Comparison of ENCODE assay signal across 8 cellular contexts in the genomic region with DNA sequence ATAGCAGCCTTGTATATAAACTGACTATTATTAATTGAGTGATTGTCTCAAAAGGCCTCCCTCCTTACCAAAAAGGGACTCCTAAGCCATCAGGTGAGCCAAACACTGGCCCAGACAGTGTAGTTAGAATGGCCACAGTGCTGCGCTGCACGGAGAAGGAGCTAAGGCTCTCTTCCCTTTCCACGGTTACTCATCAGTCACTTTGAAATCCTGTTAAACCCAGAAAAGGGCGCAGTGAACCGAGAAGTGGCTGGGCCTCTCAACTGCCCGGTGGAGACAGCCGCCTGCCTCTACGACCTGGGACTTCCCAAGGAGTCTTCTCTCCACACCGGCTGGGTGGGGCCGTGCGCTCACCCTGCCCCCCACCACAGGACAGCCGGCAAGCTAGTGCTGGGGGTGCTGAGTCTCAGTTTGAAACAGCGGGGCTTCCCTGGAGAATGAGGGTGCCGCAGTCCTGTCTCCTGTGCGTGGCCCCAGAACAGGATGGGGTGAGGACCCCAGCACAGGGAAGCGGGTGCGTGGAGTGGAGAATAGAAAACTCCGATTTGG. TPM values are rescaled to one million over a fixed set of nuclear protein-coding genes. Genes with fewer than 3 reads are reported as not detected.
DNase-seq lines count a peak whose midpoint lies in the region; ATAC-seq, FAIRE-seq and TF ChIP-seq lines count a peak whose summit lies in the region.

No MANE protein-coding gene starts in this region.

- DNase-seq in COLO668 (lab: John Stamatoyannopoulos, UW; ENCODE audit: unreplicated experiment) (peak; percentile 72), GM20000 (ENCODE audit: low spot score) (peak; percentile 83), NB4 (ENCODE audit: low read depth) (peak; percentile 68), globus pallidus (ENCODE audit: low spot score) (peak; percentile 30), pancreas (peak in 4 of 6 donors; percentile 65 to 77 (median 71))
- DNase-seq in activated T-helper 1 cell treated with anti-CD3 and anti-CD28 coated beads, Interleukin-12 subunit alpha, Interleukin-12 subunit beta, Interleukin-2, Interleukin-4 antibody, amounts not matched to agents 30 ng/mL and 10 ng/mL and 1 ng/mL, durations not matched to agents 14 hours and 24 hours and 36 hours (ENCODE audit: low spot score) = peak; percentile 49

- ATAC-seq in pancreas (peak in 3 of 4 donors; percentile 9 to 11 (median 10)), GM19328 (IDR thresholded peaks at IDR 0.05; ENCODE audit: unreplicated experiment) (no peak), GM18519 (IDR thresholded peaks at IDR 0.05; ENCODE audit: low FRiP score, unreplicated experiment) (no peak)

- intact Hi-C loops in activated T-helper 1 cell treated with anti-CD3 and anti-CD28 coated beads, Interleukin-12 subunit alpha, Interleukin-12 subunit beta, Interleukin-2, Interleukin-4 antibody, amounts not matched to agents 30 ng/mL and 10 ng/mL and 1 ng/mL, durations not matched to agents 14 hours and 24 hours and 36 hours (cut with micrococcal nuclease) = loop anchor here (1.0 to 5.0 kb wide), 6 partner anchors 9 to 149 kb away; partner anchors contain the start of genes APOL2 and EIF3D
- intact Hi-C loops in pancreas (cut with DNase I) = loop anchor here in 2 of 3 donors (10.0 kb wide), 1 partner anchor 52 kb away; no protein-coding TSS in a partner anchor

- H3K27ac ChIP-seq in pancreas = peak overlapping the region; percentile 95 to 98 (median 96)

- H3K36me3 Mint-ChIP-seq in activated T-helper 1 cell treated with anti-CD3 and anti-CD28 coated beads, Interleukin-12 subunit alpha, Interleukin-12 subunit beta, Interleukin-2, Interleukin-4 antibody, amounts not matched to agents 30 ng/mL and 10 ng/mL and 1 ng/mL, durations not matched to agents 14 hours and 24 hours and 36 hours (ENCODE audit: low read depth) = peaks cover 31% of the 10 kb centered on the region

- peaks cover 22 to 41% (median 30%) of the 10 kb centered on the region in 3 donors for H3K4me1 ChIP-seq in pancreas

- H3K27me3 ChIP-seq in pancreas = no peaks in the 10 kb centered on the region

- peak overlapping the region; percentile 100 for H3K4me3 Mint-ChIP-seq in activated T-helper 1 cell treated with anti-CD3 and anti-CD28 coated beads, Interleukin-12 subunit alpha, Interleukin-12 subunit beta, Interleukin-2, Interleukin-4 antibody, amounts not matched to agents 30 ng/mL and 10 ng/mL and 1 ng/mL, durations not matched to agents 14 hours and 24 hours and 36 hours

- H3K27me3 Mint-ChIP-seq in activated T-helper 1 cell treated with anti-CD3 and anti-CD28 coated beads, Interleukin-12 subunit alpha, Interleukin-12 subunit beta, Interleukin-2, Interleukin-4 antibody, amounts not matched to agents 30 ng/mL and 10 ng/mL and 1 ng/mL, durations not matched to agents 14 hours and 24 hours and 36 hours (ENCODE audit: insufficient read depth) = no peaks in the 10 kb centered on the region

- H3K4me3 ChIP-seq in NB4 (ENCODE audit: low read depth, low read length) (peak overlapping the region; percentile 91), pancreas (peak overlapping the region; percentile 86 to 99 (median 95))

- no peak for TF ChIP-seq POLR2A in NB4 (IDR thresholded peaks at IDR 0.05; ENCODE audit: extremely low read depth, insufficient read length)

- no peak for FAIRE-seq in pancreas (lab: Jason Lieb, UNC)

- 0% methylated on average over 18 of the region's 18 CpGs for WGBS in pancreas, 2 donors

- TF ChIP-seq CTCF in GM20000 (IDR thresholded peaks at IDR 0.05; ENCODE audit: extremely low read depth, missing control alignments) (peak; percentile 4), NB4 (IDR thresholded peaks at IDR 0.05; ENCODE audit: low read depth, low read length) (no peak), pancreas (IDR thresholded peaks at IDR 0.05) (no peak)

- H3K9me3 ChIP-seq in pancreas = no peaks in the 10 kb centered on the region

- peaks cover 53% of the 10 kb centered on the region for H3K4me1 Mint-ChIP-seq in activated T-helper 1 cell treated with anti-CD3 and anti-CD28 coated beads, Interleukin-12 subunit alpha, Interleukin-12 subunit beta, Interleukin-2, Interleukin-4 antibody, amounts not matched to agents 30 ng/mL and 10 ng/mL and 1 ng/mL, durations not matched to agents 14 hours and 24 hours and 36 hours (ENCODE audit: low read depth)

- no peaks in the 10 kb centered on the region for H3K36me3 ChIP-seq in pancreas

- no peaks in the 10 kb centered on the region for H3K9me3 Mint-ChIP-seq in activated T-helper 1 cell treated with anti-CD3 and anti-CD28 coated beads, Interleukin-12 subunit alpha, Interleukin-12 subunit beta, Interleukin-2, Interleukin-4 antibody, amounts not matched to agents 30 ng/mL and 10 ng/mL and 1 ng/mL, durations not matched to agents 14 hours and 24 hours and 36 hours

- H3K27ac Mint-ChIP-seq in activated T-helper 1 cell treated with anti-CD3 and anti-CD28 coated beads, Interleukin-12 subunit alpha, Interleukin-12 subunit beta, Interleukin-2, Interleukin-4 antibody, amounts not matched to agents 30 ng/mL and 10 ng/mL and 1 ng/mL, durations not matched to agents 14 hours and 24 hours and 36 hours = peak overlapping the region; percentile 99

RNA-seq across cellular contexts. Expression of gene MYH9, which starts 1.3 kb away (rescaled TPM):
- total RNA-seq in activated T-helper 1 cell treated with anti-CD3 and anti-CD28 coated beads, Interleukin-12 subunit alpha, Interleukin-12 subunit beta, Interleukin-2, Interleukin-4 antibody, amounts not matched to agents 30 ng/mL and 10 ng/mL and 1 ng/mL, durations not matched to agents 14 hours and 24 hours and 36 hours = 618 and 639 TPM in 2 replicates
- 100 to 1,000 TPM; 259 to 554 (median 412) TPM for total RNA-seq in pancreas
- polyA plus RNA-seq in pancreas = 100 to 1,000 TPM in 1 of 2 donors, 10 to 100 TPM in 1; 80.9 to 152 TPM

Comparison
In these comparisons a context has a peak if more than half of its experiments do, and no peak if none do; other contexts are left out.
1. DNase-seq: peak in every context shown above with its lines; median percentile 83 in GM20000; 72 in COLO668; 71 in pancreas; 68 in NB4; 49 in activated T-helper 1 cell treated with anti-CD3 and anti-CD28 coated beads, Interleukin-12 subunit alpha, Interleukin-12 subunit beta, Interleukin-2, Interleukin-4 antibody, amounts not matched to agents 30 ng/mL and 10 ng/mL and 1 ng/mL, durations not matched to agents 14 hours and 24 hours and 36 hours; 30 in globus pallidus.
2. ATAC-seq: peak in pancreas (3 of 4); none in GM19328 (single experiment) and GM18519 (single experiment).